23 cellular contexts compared by ENCODE assay signal in genomic region chr2:44894058-44894457, GRCh38. TPM values are rescaled to one million over a fixed set of nuclear protein-coding genes. Genes with fewer than 3 reads are reported as not detected.
A peak's percentile ranks its signal among the peaks of the same experiment; 100 is the strongest.
DNase-seq lines count a peak whose midpoint lies in the region; ATAC-seq and TF ChIP-seq lines count a peak whose summit lies in the region.
"Had no signal": no experiment of that assay in that cellular context is flagged by ENCODE, and none has a peak within 500 bp of the region (broad histone marks: within the 10 kb centered on the region; RNA-seq: fewer than 3 reads in every experiment).

No MANE protein-coding gene starts in this region.

- H3K4me1 ChIP-seq in body of pancreas, result no peaks in the 10 kb centered on the region
- H3K4me1 ChIP-seq: foreskin keratinocyte, prostate gland, upper lobe of right lung had no signal

- TF ChIP-seq CTCF in body of pancreas (IDR thresholded peaks at IDR 0.05), result no peak

- no peak overlapping the region for H3K27ac ChIP-seq in body of pancreas
- H3K27ac ChIP-seq: foreskin keratinocyte, prostate gland, RWPE1, upper lobe of right lung had no signal

- DNase-seq in stimulated activated CD4-positive, alpha-beta T cell treated with anti-CD3 and anti-CD28 coated beads, Interleukin-15, amount 100 ng/mL, for 24 hours, result peak; percentile 44
- DNase-seq in stimulated activated CD4-positive, alpha-beta T cell treated with anti-CD3 and anti-CD28 coated beads, Interleukin-4, amount 100 ng/mL, for 24 hours, result no peak
- peak; percentile 27 for DNase-seq in stimulated activated CD8-positive, alpha-beta memory T cell treated with anti-CD3 and anti-CD28 coated beads, Interleukin-4, amount 100 ng/mL, for 48 hours
- DNase-seq in body of pancreas (no peak), C1 segment of cervical spinal cord (lab: John Stamatoyannopoulos, UW) (no peak)
- DNase-seq: CD4-positive, alpha-beta T cell; erythroblast; foreskin keratinocyte; GOT3; mucosa of descending colon; NCI-H1048; NCI-H2081 treated with DMSO at 0.1 percent for 48 hours; NCI-H510A treated with DMSO at 0.1 percent for 48 hours; SK-N-SH; stimulated activated CD4-positive, alpha-beta T cell treated with anti-CD3 and anti-CD28 coated beads, Interleukin-4, amount 100 ng/mL, for 4 hours; upper lobe of right lung had no signal

- peak; percentile 79 for ATAC-seq in GM18867 (IDR thresholded peaks at IDR 0.05; ENCODE audit: unreplicated experiment)
- ATAC-seq in HG03103 (IDR thresholded peaks at IDR 0.05; ENCODE audit: low read depth, unreplicated experiment), result peak; percentile 63
- no peak for ATAC-seq in body of pancreas
- ATAC-seq in HG02642 (IDR thresholded peaks at IDR 0.05; ENCODE audit: poor library complexity, unreplicated experiment), result no peak
- ATAC-seq: foreskin keratinocyte, mucosa of descending colon, upper lobe of right lung had no signal

- H3K9me3 ChIP-seq in body of pancreas, result no peaks in the 10 kb centered on the region
- H3K9me3 ChIP-seq: prostate gland, SK-N-SH, upper lobe of right lung had no signal

- TF ChIP-seq POLR2A in body of pancreas (IDR thresholded peaks at IDR 0.05), result no peak

- no peak overlapping the region for H3K4me3 ChIP-seq in body of pancreas
- H3K4me3 ChIP-seq: mucosa of descending colon, prostate gland, upper lobe of right lung had no signal

- no peaks in the 10 kb centered on the region for H3K36me3 ChIP-seq in body of pancreas (replicated peaks in 1 of 2; ENCODE audit: insufficient read depth in 1 of 2, low read depth in 2 of 2)
- H3K36me3 ChIP-seq: prostate gland, upper lobe of right lung had no signal

- no peaks in the 10 kb centered on the region for H3K27me3 ChIP-seq in body of pancreas

- 37 to 45% methylated on average over 8 of the region's 8 CpGs for WGBS in body of pancreas, 2 donors

- intact Hi-C loops in body of pancreas (cut with DNase I), result no loop called here

RNA-seq across cellular contexts. Expression of gene SIX3, which starts 47.4 kb away (rescaled TPM):
- total RNA-seq in body of pancreas, result under 1 TPM in 1 of 2 donors, not detected in 1; 0.52 TPM
- total RNA-seq: CD4-positive, alpha-beta T cell; foreskin keratinocyte; LHCN-M2; liver; mucosa of descending colon; prostate gland; upper lobe of right lung had no signal

Comparison
In these comparisons a context has a peak if more than half of its experiments do, and no peak if none do; other contexts are left out.
1. DNase-seq: peak in stimulated activated CD4-positive, alpha-beta T cell treated with anti-CD3 and anti-CD28 coated beads, Interleukin-15, amount 100 ng/mL, for 24 hours (single experiment) and stimulated activated CD8-positive, alpha-beta memory T cell treated with anti-CD3 and anti-CD28 coated beads, Interleukin-4, amount 100 ng/mL, for 48 hours (single experiment); none in stimulated activated CD4-positive, alpha-beta T cell treated with anti-CD3 and anti-CD28 coated beads, Interleukin-4, amount 100 ng/mL, for 24 hours (single experiment), body of pancreas (0 of 4) and C1 segment of cervical spinal cord (0 of 14).
2. ATAC-seq: peak in GM18867 (single experiment) and HG03103 (single experiment); none in body of pancreas (single experiment) and HG02642 (single experiment).